In genomic region chr17:42198897-42199296, GRCh38 we compare ENCODE assay signal across 12 cellular contexts. TPM values are rescaled to one million over a fixed set of nuclear protein-coding genes. Genes with fewer than 3 reads are reported as not detected.
A peak's percentile ranks its signal among the peaks of the same experiment; 100 is the strongest.
DNase-seq lines count a peak whose midpoint lies in the region; TF ChIP-seq lines count a peak whose summit lies in the region.
"Had no signal": no experiment of that assay in that cellular context is flagged by ENCODE, and none has a peak within 500 bp of the region (broad histone marks: within the 10 kb centered on the region; RNA-seq: fewer than 3 reads in every experiment).

No MANE protein-coding gene starts in this region.

- H3K27ac Mint-ChIP-seq in HFFc6, result no peak overlapping the region

- no peak for TF ChIP-seq CTCF in left ventricle myocardium inferior (IDR thresholded peaks at IDR 0.05; ENCODE audit: borderline replicate concordance)
- no peak for TF ChIP-seq CTCF in HFFc6 (IDR thresholded peaks at IDR 0.05)
- TF ChIP-seq CTCF in dorsolateral prefrontal cortex (IDR thresholded peaks at IDR 0.05 in 54 of 56, conservative IDR thresholded peaks at IDR 0.05 in 2 of 56; ENCODE audit: low read depth in 1 of 56, partially characterized antibody in 56 of 56), result no peak

- H3K9me3 Mint-ChIP-seq in HFFc6, result no peaks in the 10 kb centered on the region

- H3K27me3 ChIP-seq in left ventricle myocardium inferior (ENCODE audit: low read depth) (no peaks in the 10 kb centered on the region), dorsolateral prefrontal cortex (no peaks in the 10 kb centered on the region)

- intact Hi-C loops in left ventricle myocardium inferior (cut with micrococcal nuclease) (no loop called here), cardiac septum (cut with DNase I) (no loop called here), dorsolateral prefrontal cortex (cut with DNase I) (no loop called here)

- H3K4me1 Mint-ChIP-seq in HFFc6 (ENCODE audit: low read depth), result peaks cover 6% of the 10 kb centered on the region; the same call in 1 of the 2 replicates

- H3K27me3 Mint-ChIP-seq in HFFc6 (ENCODE audit: insufficient read depth), result no peaks in the 10 kb centered on the region

- peaks cover 27% of the 10 kb centered on the region for H3K4me1 ChIP-seq in left ventricle myocardium inferior
- H3K4me1 ChIP-seq: prostate gland had no signal

- no peak overlapping the region for H3K4me3 ChIP-seq in left ventricle myocardium inferior
- no peak overlapping the region for H3K4me3 ChIP-seq in dorsolateral prefrontal cortex
- H3K4me3 ChIP-seq: mucosa of descending colon, prostate gland had no signal

- peaks cover 33% of the 10 kb centered on the region for H3K36me3 ChIP-seq in left ventricle myocardium inferior

- no peak overlapping the region for H3K4me3 Mint-ChIP-seq in HFFc6

- H3K27ac ChIP-seq in left ventricle myocardium inferior (replicated peaks), result peak overlapping the region; percentile 5
- H3K27ac ChIP-seq in dorsolateral prefrontal cortex, result peak overlapping the region in 10 of 59 donors; percentile 1 to 44 (median 22)
- H3K27ac ChIP-seq: prostate gland had no signal

- DNase-seq in left ventricle myocardium inferior (no peak), cardiac septum (ENCODE audit: low spot score) (no peak), SIG-M5 (lab: John Stamatoyannopoulos, UW) (peak; percentile 24), germinal center (ENCODE audit: low spot score) (peak; percentile 49), KG1 (lab: John Stamatoyannopoulos, UW) (no peak), HFFc6 (no peak), EL (no peak), dorsolateral prefrontal cortex (no peak)
- DNase-seq: Karpas-422 had no signal

- no peaks in the 10 kb centered on the region for H3K9me3 ChIP-seq in left ventricle myocardium inferior (replicated peaks)
- H3K9me3 ChIP-seq: mucosa of descending colon, prostate gland had no signal

- no peaks in the 10 kb centered on the region; the same call in 1 of the 2 replicates for H3K36me3 Mint-ChIP-seq in HFFc6 (ENCODE audit: low read depth)

RNA-seq across cellular contexts. Expression of gene GHDC, which starts 4.6 kb away (rescaled TPM):
- total RNA-seq in left ventricle myocardium inferior (8.4 TPM), cardiac septum (6.0 TPM), dorsolateral prefrontal cortex (10 to 100 TPM; 17.6 to 38.2 (median 23.9) TPM)
- total RNA-seq in HFFc6 (2021; fragmentation: NEBNext Ultra II Directional; extraction: Animal tissue kit (Norgen Biotek cat#: 25700)), result 1 to 10 TPM; 1.5 to 7.5 (median 6.4) TPM

RNA-seq across cellular contexts. Expression of gene HCRT, which starts 13.6 kb away (rescaled TPM):
- total RNA-seq in left ventricle myocardium inferior (not detected), cardiac septum (not detected), dorsolateral prefrontal cortex (1 to 10 TPM in 7 of 120 experiments, under 1 TPM in 2, not detected in 111; 0.96 to 1.9 (median 1.1) TPM)
- total RNA-seq in HFFc6 (2021; fragmentation: NEBNext Ultra II Directional; extraction: Animal tissue kit (Norgen Biotek cat#: 25700)), result not detected
- total RNA-seq: activated CD8-positive, alpha-beta memory T cell treated with anti-CD3 and anti-CD28 coated beads for 36 hours; mucosa of descending colon; prostate gland had no signal

RNA-seq across cellular contexts. Expression of gene KCNH4, which starts 18.0 kb away (rescaled TPM):
- total RNA-seq in left ventricle myocardium inferior, result 0.16 TPM
- total RNA-seq in cardiac septum, result not detected
- not detected for total RNA-seq in HFFc6 (2021; fragmentation: NEBNext Ultra II Directional; extraction: Animal tissue kit (Norgen Biotek cat#: 25700))
- 10 to 100 TPM in 1 of 120 experiments, 1 to 10 TPM in 118, under 1 TPM in 1; 0.95 to 15.2 (median 3.9) TPM for total RNA-seq in dorsolateral prefrontal cortex

RNA-seq across cellular contexts. Expression of gene RAB5C, which starts 44.1 kb away (rescaled TPM):
- total RNA-seq in left ventricle myocardium inferior (38.6 TPM), cardiac septum (43.9 TPM), dorsolateral prefrontal cortex (100 to 1,000 TPM in 66 of 120 experiments, 10 to 100 TPM in 54; 64.5 to 128 (median 101) TPM)
- 100 to 1,000 TPM; 184 to 204 (median 193) TPM for total RNA-seq in HFFc6 (2021; fragmentation: NEBNext Ultra II Directional; extraction: Animal tissue kit (Norgen Biotek cat#: 25700))

Comparison
In these comparisons a context has a peak if more than half of its experiments do, and no peak if none do; other contexts are left out.
1. DNase-seq: peak in SIG-M5 (single experiment) and germinal center (single experiment); none in left ventricle myocardium inferior (single experiment), cardiac septum (single experiment), KG1 (single experiment), HFFc6 (single experiment), EL (single experiment) and dorsolateral prefrontal cortex (0 of 10).